1 cellular context compared by ENCODE assay signal in the genomic region with DNA sequence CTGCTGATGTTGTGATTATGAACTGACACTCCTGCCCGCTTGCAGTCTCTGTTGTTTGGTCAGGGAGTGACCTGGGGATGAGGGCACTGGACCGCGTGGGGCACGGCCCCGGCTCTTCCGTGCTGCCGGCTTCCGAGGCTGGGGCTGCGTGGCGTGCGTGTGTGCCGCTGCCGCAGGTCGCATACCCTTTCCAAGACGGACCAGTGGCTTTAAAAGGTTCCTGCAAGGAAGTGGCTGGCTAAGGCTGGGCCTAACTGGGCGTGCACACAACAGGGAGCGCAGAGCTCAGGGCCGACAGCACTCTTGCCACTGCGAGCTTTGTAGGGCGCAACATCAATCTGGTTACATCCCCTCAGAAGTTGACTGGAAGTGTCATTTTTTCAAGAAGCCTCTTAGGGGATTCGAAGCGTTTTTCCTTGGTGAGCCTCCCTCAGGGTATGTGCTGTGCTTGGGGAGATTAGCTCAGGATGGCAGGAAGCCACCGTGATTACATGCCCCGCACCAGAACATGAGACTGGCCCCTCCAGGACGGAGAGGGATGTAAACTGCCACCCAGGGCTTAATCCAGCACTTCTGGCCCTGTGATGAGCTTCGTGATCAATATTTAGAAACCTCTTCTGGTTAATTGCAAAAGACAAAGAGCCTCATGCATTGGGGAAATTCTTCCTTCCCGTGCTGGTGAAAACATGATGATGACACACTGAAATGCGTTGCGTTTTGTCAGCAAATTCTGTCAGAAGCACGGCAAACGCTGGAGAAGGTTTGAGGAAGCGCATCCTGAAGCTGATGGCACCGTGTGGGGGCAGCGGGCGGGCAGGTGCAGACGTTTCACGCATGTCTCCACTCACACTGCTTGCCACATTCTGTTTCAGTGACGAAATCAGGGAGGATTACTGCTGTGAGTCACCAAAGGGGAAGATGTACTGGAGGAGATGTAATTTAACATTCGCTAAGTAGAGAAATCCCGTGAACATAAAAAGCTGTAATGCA.
TF ChIP-seq lines count a peak whose summit lies in the region.

No MANE protein-coding gene starts in this region.

TF ChIP-seq in SK-N-SH treated with all-trans-retinoic acid at 6 μM for 48 hours, 23 proteins besides CTCF, POLR2A, EP300 and RAD21 (continued from another document):
- TF ChIP-seq ZNF565 (CRISPR knock-in tag; conservative IDR thresholded peaks at IDR 0.05; ENCODE audit: low read depth) (no peak), RARB (CRISPR knock-in tag; IDR thresholded peaks at IDR 0.05) (no peak), ZC3H10 (CRISPR knock-in tag; IDR thresholded peaks at IDR 0.05) (no peak), TOX (CRISPR knock-in tag; IDR thresholded peaks at IDR 0.05; ENCODE audit: borderline replicate concordance) (no peak), ISL1 (CRISPR knock-in tag; IDR thresholded peaks at IDR 0.05) (no peak)
- TF ChIP-seq, protein P1, sequence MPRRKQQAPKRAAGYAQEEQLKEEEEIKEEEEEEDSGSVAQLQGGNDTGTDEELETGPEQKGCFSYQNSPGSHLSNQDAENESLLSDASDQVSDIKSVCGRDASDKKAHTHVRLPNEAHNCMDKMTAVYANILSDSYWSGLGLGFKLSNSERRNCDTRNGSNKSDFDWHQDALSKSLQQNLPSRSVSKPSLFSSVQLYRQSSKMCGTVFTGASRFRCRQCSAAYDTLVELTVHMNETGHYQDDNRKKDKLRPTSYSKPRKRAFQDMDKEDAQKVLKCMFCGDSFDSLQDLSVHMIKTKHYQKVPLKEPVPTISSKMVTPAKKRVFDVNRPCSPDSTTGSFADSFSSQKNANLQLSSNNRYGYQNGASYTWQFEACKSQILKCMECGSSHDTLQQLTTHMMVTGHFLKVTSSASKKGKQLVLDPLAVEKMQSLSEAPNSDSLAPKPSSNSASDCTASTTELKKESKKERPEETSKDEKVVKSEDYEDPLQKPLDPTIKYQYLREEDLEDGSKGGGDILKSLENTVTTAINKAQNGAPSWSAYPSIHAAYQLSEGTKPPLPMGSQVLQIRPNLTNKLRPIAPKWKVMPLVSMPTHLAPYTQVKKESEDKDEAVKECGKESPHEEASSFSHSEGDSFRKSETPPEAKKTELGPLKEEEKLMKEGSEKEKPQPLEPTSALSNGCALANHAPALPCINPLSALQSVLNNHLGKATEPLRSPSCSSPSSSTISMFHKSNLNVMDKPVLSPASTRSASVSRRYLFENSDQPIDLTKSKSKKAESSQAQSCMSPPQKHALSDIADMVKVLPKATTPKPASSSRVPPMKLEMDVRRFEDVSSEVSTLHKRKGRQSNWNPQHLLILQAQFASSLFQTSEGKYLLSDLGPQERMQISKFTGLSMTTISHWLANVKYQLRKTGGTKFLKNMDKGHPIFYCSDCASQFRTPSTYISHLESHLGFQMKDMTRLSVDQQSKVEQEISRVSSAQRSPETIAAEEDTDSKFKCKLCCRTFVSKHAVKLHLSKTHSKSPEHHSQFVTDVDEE (CRISPR knock-in tag; IDR thresholded peaks at IDR 0.05), result no peak
